24 cellular contexts compared by ENCODE assay signal in the genomic region with DNA sequence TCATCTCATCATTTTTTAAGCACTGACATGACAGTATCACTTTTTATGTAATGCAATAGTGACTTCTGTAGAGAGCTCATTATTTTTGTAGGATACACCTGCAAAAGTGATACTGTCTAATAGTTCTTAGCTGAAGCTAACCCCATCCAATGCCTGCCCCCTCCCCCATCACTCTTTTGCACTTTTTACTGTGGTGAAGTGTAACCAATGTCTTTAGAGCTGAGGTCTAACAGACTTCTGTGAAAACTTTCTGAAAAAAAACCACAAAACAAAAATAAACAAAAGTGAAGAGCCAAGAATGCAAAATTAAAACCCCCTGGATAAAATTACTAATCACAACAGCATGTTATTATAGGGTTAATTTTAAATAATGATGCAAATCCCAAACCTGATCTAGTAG.
A peak's percentile ranks its signal among the peaks of the same experiment; 100 is the strongest.
DNase-seq lines count a peak whose midpoint lies in the region; ATAC-seq and TF ChIP-seq lines count a peak whose summit lies in the region.
"Had no signal": no experiment of that assay in that cellular context is flagged by ENCODE, and none has a peak within 500 bp of the region (broad histone marks: within the 10 kb centered on the region; RNA-seq: fewer than 3 reads in every experiment).

No MANE protein-coding gene starts in this region.

- H4K20me1 ChIP-seq in KMS-11 (ENCODE audit: insufficient read depth): no peaks in the 10 kb centered on the region

- ATAC-seq in GM21576 (IDR thresholded peaks at IDR 0.05; ENCODE audit: unreplicated experiment): no peak
- ATAC-seq: A549, PC-3 had no signal

- no peak overlapping the region for H2AFZ ChIP-seq in KMS-11 (ENCODE audit: low read depth)

- DNase-seq in ELR (ENCODE audit: low read depth): peak; percentile 3
- no peak for DNase-seq in T-helper 2 cell treated with Interferon-gamma antibody and Interleukin-4, amounts not matched to agents 5 μg/mL and 100 μg/mL, for 36 hours (ENCODE audit: low spot score)
- DNase-seq in fibroblast of peridontal ligament (ENCODE audit: extremely low read depth): peak; percentile 31
- no peak for DNase-seq in HUDEP-2 (lab: John Stamatoyannopoulos, UW; ENCODE audit: unreplicated experiment in 76 of 76)
- no peak for DNase-seq in putamen (ENCODE audit: low spot score)
- DNase-seq in NCI-H187 treated with DMSO at 0.1 percent for 48 hours (lab: John Stamatoyannopoulos, UW): no peak
- DNase-seq: BE2C; CD4-positive, alpha-beta T cell; COR-L47; DMS79; HCEC 1CT; Karpas-422; NCI-H1092 treated with DMSO at 0.1 percent for 48 hours; NCI-H2081; NCI-H2171; NCI-H345; NCI-H524; NCI-H82; PC-3; Right ventricle myocardium superior had no signal

- H3K4me3 Mint-ChIP-seq in T-helper 2 cell treated with Interferon-gamma antibody and Interleukin-4, amounts not matched to agents 5 μg/mL and 100 μg/mL, for 36 hours: peak overlapping the region; percentile 5
- H3K4me3 Mint-ChIP-seq: CD4-positive, alpha-beta T cell; T-helper 1 cell treated with Interleukin-12 subunit alpha and Interleukin-12 subunit beta and Interleukin-4 antibody, amounts not matched to agents 30 μg/mL and 1 μg/mL, for 36 hours had no signal

- H3K27ac ChIP-seq in KMS-11: no peak overlapping the region
- H3K27ac ChIP-seq: A549 had no signal

- no peaks in the 10 kb centered on the region for H3K36me3 ChIP-seq in KMS-11 (ENCODE audit: insufficient read depth)

- H3K36me3 Mint-ChIP-seq in T-helper 2 cell treated with Interferon-gamma antibody and Interleukin-4, amounts not matched to agents 5 μg/mL and 100 μg/mL, for 36 hours (ENCODE audit: low read depth): peaks cover 2% of the 10 kb centered on the region

- H3K27me3 ChIP-seq in KMS-11 (ENCODE audit: insufficient read depth, low read depth): no peaks in the 10 kb centered on the region
- H3K27me3 ChIP-seq: BE2C had no signal

- H3K4me1 Mint-ChIP-seq in T-helper 2 cell treated with Interferon-gamma antibody and Interleukin-4, amounts not matched to agents 5 μg/mL and 100 μg/mL, for 36 hours (ENCODE audit: low read depth): peaks cover 39% of the 10 kb centered on the region

- H3K79me2 ChIP-seq in KMS-11 (ENCODE audit: insufficient read depth, low read depth): no peaks in the 10 kb centered on the region

- no peak overlapping the region for H3K9ac ChIP-seq in KMS-11

- H3K4me3 ChIP-seq in KMS-11 (IDR thresholded peaks at IDR 0.05; ENCODE audit: insufficient read depth, low read depth, low read length): no peak overlapping the region
- H3K4me3 ChIP-seq: A549 had no signal

- H3K4me2 ChIP-seq in KMS-11: peak overlapping the region; percentile 16; the same call in 1 of the 2 replicates
- H3K4me2 ChIP-seq: A549 had no signal

- no peak for TF ChIP-seq CTCF in KMS-11 (conservative IDR thresholded peaks at IDR 0.05; ENCODE audit: low read depth, low read length)

- H3K4me1 ChIP-seq in KMS-11 (ENCODE audit: low read depth, poor library complexity, severe bottlenecking): peaks cover 27% of the 10 kb centered on the region
- H3K4me1 ChIP-seq: A549, BE2C had no signal

- H3K9me3 Mint-ChIP-seq in T-helper 2 cell treated with Interferon-gamma antibody and Interleukin-4, amounts not matched to agents 5 μg/mL and 100 μg/mL, for 36 hours: peaks cover 4% of the 10 kb centered on the region
- H3K9me3 Mint-ChIP-seq: CD4-positive, alpha-beta T cell; T-helper 1 cell treated with Interleukin-12 subunit alpha and Interleukin-12 subunit beta and Interleukin-4 antibody, amounts not matched to agents 30 μg/mL and 1 μg/mL, for 36 hours had no signal

- peaks cover 55% of the 10 kb centered on the region for H3K27me3 Mint-ChIP-seq in T-helper 2 cell treated with Interferon-gamma antibody and Interleukin-4, amounts not matched to agents 5 μg/mL and 100 μg/mL, for 36 hours (ENCODE audit: low read depth)

- H3K27ac Mint-ChIP-seq in T-helper 2 cell treated with Interferon-gamma antibody and Interleukin-4, amounts not matched to agents 5 μg/mL and 100 μg/mL, for 36 hours: no peak overlapping the region
- H3K27ac Mint-ChIP-seq: CD4-positive, alpha-beta T cell; T-helper 1 cell treated with Interleukin-12 subunit alpha and Interleukin-12 subunit beta and Interleukin-4 antibody, amounts not matched to agents 30 μg/mL and 1 μg/mL, for 36 hours had no signal

Comparison
In these comparisons a context has a peak if more than half of its experiments do, and no peak if none do; other contexts are left out.
1. DNase-seq: peak in ELR (single experiment) and fibroblast of peridontal ligament (single experiment); none in T-helper 2 cell treated with Interferon-gamma antibody and Interleukin-4, amounts not matched to agents 5 μg/mL and 100 μg/mL, for 36 hours (single experiment), HUDEP-2 (0 of 76), putamen (single experiment) and NCI-H187 treated with DMSO at 0.1 percent for 48 hours (single experiment).